Comparison of ENCODE assay signal across 11 cellular contexts in the genomic region with DNA sequence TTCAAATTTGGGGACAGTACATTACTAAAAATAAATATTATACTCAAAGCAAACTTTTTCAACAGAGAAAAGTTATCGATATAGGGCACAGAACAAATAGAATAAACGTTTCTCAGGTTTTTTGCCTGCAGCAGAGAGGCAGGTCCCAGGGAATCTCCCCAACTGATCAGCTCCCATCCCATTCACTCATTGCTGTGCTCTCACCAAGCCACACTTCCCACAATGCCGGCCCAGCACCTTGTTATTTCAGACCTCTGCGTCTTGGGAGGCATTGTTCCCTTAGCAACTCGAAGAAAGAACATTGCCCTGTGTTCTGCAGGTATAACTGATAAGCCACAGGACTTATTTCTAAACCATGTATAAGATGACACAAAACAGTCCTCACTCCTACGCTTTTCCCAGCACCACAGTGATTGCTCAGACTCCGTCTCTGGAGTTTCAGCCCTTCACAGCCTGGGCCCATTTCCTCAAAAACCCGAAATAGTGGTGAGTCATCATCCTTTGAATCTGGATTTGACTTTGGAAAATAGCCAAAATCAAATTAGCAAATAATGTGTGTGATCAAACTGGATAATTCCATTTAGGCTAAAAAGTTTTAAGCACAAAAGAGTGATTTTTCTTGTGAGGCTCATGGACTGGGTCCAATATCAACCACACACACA.
A peak's percentile ranks its signal among the peaks of the same experiment; 100 is the strongest.
DNase-seq lines count a peak whose midpoint lies in the region; ATAC-seq and TF ChIP-seq lines count a peak whose summit lies in the region.
"Had no signal": no experiment of that assay in that cellular context is flagged by ENCODE, and none has a peak within 500 bp of the region (broad histone marks: within the 10 kb centered on the region; RNA-seq: fewer than 3 reads in every experiment).

No MANE protein-coding gene starts in this region.

- no peaks in the 10 kb centered on the region for H3K36me3 ChIP-seq in adipocyte (ENCODE audit: control insufficient read depth, insufficient read depth, low read length, severe bottlenecking)
- H3K36me3 ChIP-seq in osteoblast (ENCODE audit: insufficient read depth, low read length), result no peaks in the 10 kb centered on the region

- DNase-seq in EH (ENCODE audit: low read depth) (peak; percentile 70), adipocyte (ENCODE audit: low read depth) (peak; percentile 56), fibroblast of the aortic adventitia (ENCODE audit: low read depth) (peak; percentile 95), osteoblast (ENCODE audit: insufficient read length, low spot score, missing footprints) (no peak), glomerular visceral epithelial cell (ENCODE audit: extremely low spot score) (no peak), GM10266 (ENCODE audit: extremely low spot score) (no peak), retina (no peak)
- DNase-seq: SHP77 treated with DMSO at 0.1 percent for 48 hours had no signal

- peak overlapping the region; percentile 89 for H3K27ac ChIP-seq in osteoblast (ENCODE audit: low read depth, low read length)

- peak overlapping the region; percentile 63 for H3K4me2 ChIP-seq in osteoblast (ENCODE audit: insufficient read depth, low read length)

- H3K4me3 ChIP-seq in adipocyte (ENCODE audit: low read length), result peak overlapping the region; percentile 38
- no peak overlapping the region for H3K4me3 ChIP-seq in fibroblast of the aortic adventitia (ENCODE audit: low read depth, low read length)
- no peak overlapping the region for H3K4me3 ChIP-seq in osteoblast (ENCODE audit: insufficient read depth, low read length)
- H3K4me3 ChIP-seq: K562 had no signal

- ATAC-seq in HG02571 (IDR thresholded peaks at IDR 0.05; ENCODE audit: unreplicated experiment), result no peak
- ATAC-seq: activated naive CD4-positive, alpha-beta T cell treated with anti-CD3 and anti-CD28 coated beads, Interleukin-2, amount 50 U/mL, for 72 hours; K562 had no signal

- no peaks in the 10 kb centered on the region for H3K9me3 ChIP-seq in adipocyte (ENCODE audit: control insufficient read depth, low read length)
- no peaks in the 10 kb centered on the region for H3K9me3 ChIP-seq in osteoblast (ENCODE audit: low read depth, low read length)

- H3K79me2 ChIP-seq in osteoblast (ENCODE audit: insufficient read depth, low read length), result no peaks in the 10 kb centered on the region

- H2AFZ ChIP-seq in osteoblast (ENCODE audit: low read length), result no peak overlapping the region

- TF ChIP-seq CTCF in fibroblast of the aortic adventitia (IDR thresholded peaks at IDR 0.05; ENCODE audit: insufficient read depth, low read length), result no peak
- TF ChIP-seq CTCF in osteoblast (IDR thresholded peaks at IDR 0.05; ENCODE audit: extremely low read depth, low read depth, low read length), result no peak
- no peak for TF ChIP-seq CTCF in GM10266 (IDR thresholded peaks at IDR 0.05; ENCODE audit: control insufficient read depth, insufficient read depth, low read depth, missing control alignments)

- H3K9ac ChIP-seq in adipocyte (ENCODE audit: low read length), result peak overlapping the region; percentile 8

- H4K20me1 ChIP-seq in osteoblast (ENCODE audit: insufficient read depth, low read length), result no peaks in the 10 kb centered on the region

- no peaks in the 10 kb centered on the region for H3K27me3 ChIP-seq in adipocyte (replicated peaks; ENCODE audit: control insufficient read depth, insufficient read depth, low read length)
- no peaks in the 10 kb centered on the region for H3K27me3 ChIP-seq in osteoblast (ENCODE audit: insufficient read depth, low read length)

- H3K4me1 ChIP-seq in adipocyte (ENCODE audit: control insufficient read depth, insufficient read depth, low read length), result peaks cover 18% of the 10 kb centered on the region
- peaks cover 21% of the 10 kb centered on the region for H3K4me1 ChIP-seq in osteoblast (ENCODE audit: insufficient read depth, low read length)

Comparison
In these comparisons a context has a peak if more than half of its experiments do, and no peak if none do; other contexts are left out.
1. DNase-seq: peak in EH (single experiment), adipocyte (single experiment) and fibroblast of the aortic adventitia (single experiment); none in osteoblast (single experiment), glomerular visceral epithelial cell (single experiment), GM10266 (single experiment) and retina (single experiment).